ENCODE assay signal across 28 cellular contexts in the genomic region with DNA sequence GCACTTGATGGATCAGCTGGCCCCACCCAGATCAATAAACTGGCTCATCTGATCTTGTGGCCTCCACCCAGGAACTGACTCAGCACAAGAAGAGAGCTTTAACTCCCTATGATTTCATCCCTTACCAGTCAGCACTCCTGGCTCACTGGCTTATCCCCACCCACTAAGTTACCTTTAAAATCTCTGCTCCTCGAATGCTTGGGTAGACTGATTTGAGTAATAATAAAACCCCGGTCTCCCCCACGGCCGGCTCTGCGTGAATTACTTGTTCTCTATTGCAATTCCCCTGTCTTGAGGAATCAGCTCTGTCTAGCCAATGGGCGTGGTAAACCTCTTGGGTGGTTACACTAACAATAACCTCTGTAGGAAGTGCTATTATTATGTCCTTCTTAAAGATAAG.
"Had no signal": no experiment of that assay in that cellular context is flagged by ENCODE, and none has a peak within 500 bp of the region (broad histone marks: within the 10 kb centered on the region; RNA-seq: fewer than 3 reads in every experiment).

No MANE protein-coding gene starts in this region.

- ATAC-seq: left lobe of liver; lower lobe of right lung; naive thymus-derived CD8-positive, alpha-beta T cell; sciatic nerve; stimulated activated memory B cell treated with anti-CD40 and anti-IgM and Interleukin-4, amounts not matched to agents 10 μg/mL and 1 μg/mL and 100 μg/mL, for 72 hours had no signal

- H3K27me3 ChIP-seq: adrenal gland, neural progenitor cell, stomach, suprapubic skin, transverse colon, uterus had no signal

- H3K36me3 ChIP-seq: adrenal gland, lower lobe of right lung, neural progenitor cell, stomach, suprapubic skin, transverse colon, uterus had no signal

- H3K4me3 Mint-ChIP-seq: activated naive CD8-positive, alpha-beta T cell; activated T-cell treated with anti-CD3 and anti-CD28 coated beads, Interleukin-2, amount 50 U/mL, for 24 hours; endodermal cell; naive thymus-derived CD8-positive, alpha-beta T cell; neural progenitor cell; stimulated activated memory B cell treated with anti-CD40 and anti-IgM and Interleukin-4, amounts not matched to agents 10 μg/mL and 1 μg/mL and 100 μg/mL, for 72 hours had no signal

- H3K4me3 ChIP-seq: adrenal gland, lower lobe of right lung, neural progenitor cell, smooth muscle cell, stomach, suprapubic skin, transverse colon, uterus had no signal

- H3K4me1 ChIP-seq: adrenal gland, lower lobe of right lung, neural progenitor cell, stomach, suprapubic skin, transverse colon, uterus had no signal

- H2AFZ ChIP-seq: neural progenitor cell had no signal

- H3K27ac ChIP-seq: adrenal gland, lower lobe of right lung, neural progenitor cell, stomach, suprapubic skin, transverse colon, uterus had no signal

- H3K36me3 Mint-ChIP-seq: activated naive CD8-positive, alpha-beta T cell; naive thymus-derived CD8-positive, alpha-beta T cell; neural progenitor cell; stimulated activated memory B cell treated with anti-CD40 and anti-IgM and Interleukin-4, amounts not matched to agents 10 μg/mL and 1 μg/mL and 100 μg/mL, for 72 hours had no signal

- H3K4me2 ChIP-seq: neural progenitor cell, smooth muscle cell had no signal

- H3K27ac Mint-ChIP-seq: activated naive CD8-positive, alpha-beta T cell; activated T-cell treated with anti-CD3 and anti-CD28 coated beads, Interleukin-2, amount 50 U/mL, for 24 hours; activated T-helper 2 cell treated with anti-CD3 and anti-CD28 coated beads, Interferon-gamma antibody, Interleukin-2, Interleukin-4, amounts not matched to agents 10 μg/mL and 5 μg/mL and 100 μg/mL, durations not matched to agents 14 hours and 24 hours and 36 hours; endodermal cell; naive thymus-derived CD8-positive, alpha-beta T cell; neural progenitor cell; stimulated activated memory B cell treated with anti-CD40 and anti-IgM and Interleukin-4, amounts not matched to agents 10 μg/mL and 1 μg/mL and 100 μg/mL, for 72 hours had no signal

- H3K9me3 ChIP-seq: adrenal gland, lower lobe of right lung, suprapubic skin, transverse colon, uterus had no signal

- H3K4me1 Mint-ChIP-seq: endodermal cell; naive thymus-derived CD8-positive, alpha-beta T cell; neural progenitor cell; stimulated activated memory B cell treated with anti-CD40 and anti-IgM and Interleukin-4, amounts not matched to agents 10 μg/mL and 1 μg/mL and 100 μg/mL, for 72 hours had no signal

- H3K27me3 Mint-ChIP-seq: activated T-cell treated with anti-CD3 and anti-CD28 coated beads, Interleukin-2, amount 50 U/mL, for 24 hours; naive thymus-derived CD8-positive, alpha-beta T cell; stimulated activated memory B cell treated with anti-CD40 and anti-IgM and Interleukin-4, amounts not matched to agents 10 μg/mL and 1 μg/mL and 100 μg/mL, for 72 hours had no signal

- DNase-seq: activated CD4-positive, alpha-beta T cell treated with anti-CD3 and anti-CD28 coated beads for 1 hour; activated CD4-positive, alpha-beta T cell treated with anti-CD3 and anti-CD28 coated beads, Interleukin-2, amount 50 U/mL, for 4 hours; activated CD8-positive, alpha-beta memory T cell treated with anti-CD3 and anti-CD28 coated beads for 24 hours; activated CD8-positive, alpha-beta memory T cell treated with anti-CD3 and anti-CD28 coated beads, Interleukin-2, amount 50 U/mL, for 4 hours; activated naive CD4-positive, alpha-beta T cell; activated T-cell treated with anti-CD3 and anti-CD28 coated beads, Interleukin-2, amount 50 U/mL, for 24 hours; adrenal gland; cerebellar nuclear complex; cortex of kidney; endodermal cell; foreskin fibroblast; kidney; lower lobe of right lung; naive thymus-derived CD8-positive, alpha-beta T cell; posterior cingulate gyrus; stimulated activated CD4-positive, alpha-beta T cell treated with anti-CD3 and anti-CD28 coated beads, Interleukin-15, amount 100 ng/mL, for 24 hours; stomach; T-helper 2 cell; transverse colon; uterus had no signal

- H3K9me3 Mint-ChIP-seq: endodermal cell had no signal

- H3K9ac ChIP-seq: neural progenitor cell had no signal
